Comparison of ENCODE assay signal across 19 cellular contexts in the genomic region with DNA sequence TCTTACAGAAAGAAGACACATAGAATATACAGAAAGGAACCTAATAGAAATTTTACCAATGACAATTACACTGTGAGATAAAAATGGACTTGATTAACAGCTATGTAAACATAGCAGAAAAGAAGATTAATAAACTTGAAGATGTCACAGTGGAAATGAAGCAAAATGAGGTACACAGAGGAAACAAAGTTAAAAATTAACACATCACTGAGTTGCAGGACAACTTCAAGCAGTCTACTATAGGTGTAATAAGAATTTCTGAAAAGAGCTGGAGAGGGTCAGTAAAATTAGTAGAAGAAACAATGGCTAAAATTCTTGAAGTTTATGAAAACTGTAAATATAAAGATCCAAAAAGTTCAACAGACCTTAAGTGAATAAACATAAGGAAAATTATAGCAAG.
DNase-seq lines count a peak whose midpoint lies in the region; ATAC-seq and TF ChIP-seq lines count a peak whose summit lies in the region.
"Had no signal": no experiment of that assay in that cellular context is flagged by ENCODE, and none has a peak within 500 bp of the region (broad histone marks: within the 10 kb centered on the region; RNA-seq: fewer than 3 reads in every experiment).

No MANE protein-coding gene starts in this region.

- no peak overlapping the region for H3K27ac ChIP-seq in dorsolateral prefrontal cortex
- H3K27ac ChIP-seq: BLaER1, C4-2B had no signal

- peak; percentile 51 for ATAC-seq in GM19467 (IDR thresholded peaks at IDR 0.05; ENCODE audit: unreplicated experiment)
- ATAC-seq in HG03139 (IDR thresholded peaks at IDR 0.05; ENCODE audit: unreplicated experiment) = peak; percentile 61
- ATAC-seq: CD8-positive, alpha-beta T cell; GM23338; HCT116 had no signal

- H3K4me3 ChIP-seq in dorsolateral prefrontal cortex = no peak overlapping the region
- H3K4me3 ChIP-seq: BLaER1, GM23338 had no signal

- H3K4me3 Mint-ChIP-seq in osteocyte (ENCODE audit: unreplicated experiment) = no peak overlapping the region
- H3K4me3 Mint-ChIP-seq: B cell; CD4-positive, CD25-positive, alpha-beta regulatory T cell; CD8-positive, alpha-beta T cell; GM23338; H9 had no signal

- TF ChIP-seq CTCF in osteocyte (IDR thresholded peaks at IDR 0.05) (no peak), dorsolateral prefrontal cortex (IDR thresholded peaks at IDR 0.05 in 54 of 56, conservative IDR thresholded peaks at IDR 0.05 in 2 of 56; ENCODE audit: low read depth in 1 of 56, partially characterized antibody in 56 of 56) (no peak)

- H3K27ac Mint-ChIP-seq in osteocyte (ENCODE audit: unreplicated experiment) = no peak overlapping the region
- H3K27ac Mint-ChIP-seq: B cell; CD4-positive, CD25-positive, alpha-beta regulatory T cell; CD8-positive, alpha-beta T cell; GM23338; H9 had no signal

- no peaks in the 10 kb centered on the region for H3K4me1 Mint-ChIP-seq in osteocyte (ENCODE audit: unreplicated experiment)
- H3K4me1 Mint-ChIP-seq: B cell; CD4-positive, CD25-positive, alpha-beta regulatory T cell; H9 had no signal

- intact Hi-C loops in dorsolateral prefrontal cortex (cut with DNase I) = no loop called here

- peaks cover 0 to under 1% (median 0%) of the 10 kb centered on the region in 45 donors for H3K27me3 ChIP-seq in dorsolateral prefrontal cortex
- H3K27me3 ChIP-seq: BLaER1 had no signal

- peaks cover 5% of the 10 kb centered on the region for H3K9me3 Mint-ChIP-seq in osteocyte (ENCODE audit: unreplicated experiment)

- DNase-seq in DMS53 treated with DMSO at 0.1 percent for 48 hours (lab: John Stamatoyannopoulos, UW; ENCODE audit: unreplicated experiment) (peak; percentile 6), retina (no peak), NCI-H2196 (lab: John Stamatoyannopoulos, UW; ENCODE audit: unreplicated experiment) (no peak), osteocyte (ENCODE audit: extremely low spot score, unreplicated experiment) (no peak), dorsolateral prefrontal cortex (no peak)
- DNase-seq: Caco-2; CD4-positive, CD25-positive, alpha-beta regulatory T cell; CD8-positive, alpha-beta T cell; DMS153; DMS79 treated with DMSO at 0.1 percent for 48 hours; GF-D8; H9 had no signal

- H3K27me3 Mint-ChIP-seq in osteocyte (ENCODE audit: unreplicated experiment) = no peaks in the 10 kb centered on the region
- H3K27me3 Mint-ChIP-seq: B cell; CD4-positive, CD25-positive, alpha-beta regulatory T cell had no signal

- no peaks in the 10 kb centered on the region for H3K36me3 Mint-ChIP-seq in osteocyte (ENCODE audit: unreplicated experiment)
- H3K36me3 Mint-ChIP-seq: CD4-positive, CD25-positive, alpha-beta regulatory T cell; CD8-positive, alpha-beta T cell had no signal
